ENCODE assay signal across 9 cellular contexts in the genomic region with DNA sequence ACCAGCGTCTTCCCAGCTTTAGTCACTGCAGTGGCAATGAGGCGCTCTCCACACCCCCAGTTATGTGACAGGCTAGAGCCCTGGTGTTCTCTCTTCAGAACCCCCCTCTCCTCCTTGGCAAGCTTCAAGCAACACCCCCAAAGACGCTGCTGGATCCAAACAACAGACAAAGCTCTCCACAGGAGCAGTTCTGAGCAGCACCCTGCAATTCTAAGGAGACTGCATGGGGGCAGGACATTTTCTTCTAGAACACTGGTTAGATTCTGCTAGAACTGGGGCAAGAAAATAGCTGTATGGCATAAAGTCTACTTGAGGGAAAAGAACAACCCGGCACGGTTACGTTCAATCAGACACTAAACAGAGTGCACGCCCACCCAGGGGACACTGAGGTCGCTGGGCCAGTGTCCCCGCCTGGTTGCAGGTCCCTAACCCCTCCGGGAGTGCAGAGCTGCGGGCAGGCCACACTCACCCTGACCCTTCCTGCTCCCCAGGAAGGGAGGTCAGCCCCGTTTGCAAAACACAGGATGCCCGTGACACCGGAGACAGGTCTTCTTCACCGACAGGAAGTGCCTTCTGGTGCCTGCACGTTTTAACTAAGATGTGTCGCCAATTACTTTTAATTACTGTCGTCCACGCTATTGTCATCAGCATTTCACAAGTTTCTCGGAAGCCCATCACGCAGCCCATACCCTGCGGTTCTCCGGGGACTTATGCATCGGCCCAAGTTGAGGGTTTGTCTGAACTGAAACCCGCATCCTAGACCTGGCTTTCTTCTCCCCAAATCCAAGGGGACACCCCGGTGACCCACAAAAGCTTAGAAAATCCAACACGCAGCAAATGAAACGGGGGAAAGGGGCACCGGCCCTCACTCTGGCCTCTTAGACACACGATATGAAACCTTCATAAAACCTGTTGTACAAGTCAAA. TPM values are rescaled to one million over a fixed set of nuclear protein-coding genes. Genes with fewer than 3 reads are reported as not detected.
DNase-seq lines count a peak whose midpoint lies in the region; ATAC-seq and TF ChIP-seq lines count a peak whose summit lies in the region.
"Had no signal": no experiment of that assay in that cellular context is flagged by ENCODE, and none has a peak within 500 bp of the region (broad histone marks: within the 10 kb centered on the region; RNA-seq: fewer than 3 reads in every experiment).

No MANE protein-coding gene starts in this region.

- CTCF ChIA-PET in mammary epithelial cell (lab: Charles Lee; ENCODE audit: low non-redundant PET), result no interaction called here

- no peak for TF ChIP-seq CTCF in cardiac muscle cell (IDR thresholded peaks at IDR 0.05; ENCODE audit: low read depth, low read length)
- TF ChIP-seq CTCF in mammary epithelial cell (conservative IDR thresholded peaks at IDR 0.05 in 1 of 2, IDR thresholded peaks at IDR 0.05 in 1 of 2; ENCODE audit: extremely low read depth in 1 of 2, insufficient read depth in 1 of 2, low read depth in 1 of 2, low read length in 2 of 2), result no peak
- no peak for TF ChIP-seq CTCF in transverse colon (IDR thresholded peaks at IDR 0.05)
- TF ChIP-seq CTCF in brain microvascular endothelial cell (IDR thresholded peaks at IDR 0.05; ENCODE audit: low read depth, low read length, missing control alignments), result no peak

- H3K4me1 ChIP-seq in cardiac muscle cell (ENCODE audit: low read depth) (no peaks in the 10 kb centered on the region), mammary epithelial cell (ENCODE audit: insufficient read depth, low read length) (peaks cover 5% of the 10 kb centered on the region), mononuclear cell (ENCODE audit: insufficient read depth, low read length) (peaks cover 20% of the 10 kb centered on the region), transverse colon (peaks cover 0 to 13% (median 10%) of the 10 kb centered on the region in 4 donors)
- H3K4me1 ChIP-seq: BE2C had no signal

- no peak for TF ChIP-seq EP300 in transverse colon (IDR thresholded peaks at IDR 0.05; ENCODE audit: low read depth)

- H3K4me2 ChIP-seq in mammary epithelial cell (ENCODE audit: insufficient read depth, low read depth, low read length), result peak overlapping the region; percentile 83

- TF ChIP-seq POLR2A in transverse colon (IDR thresholded peaks at IDR 0.05), result no peak

- no peak overlapping the region for H3K9ac ChIP-seq in mammary epithelial cell (ENCODE audit: insufficient read depth, low read length)

- ATAC-seq in Right ventricle myocardium superior (ENCODE audit: poor library complexity) (no peak), HG02840 (IDR thresholded peaks at IDR 0.05; ENCODE audit: low FRiP score, unreplicated experiment) (no peak)

- peak overlapping the region; percentile 39 for H3K4me3 ChIP-seq in cardiac muscle cell
- peak overlapping the region in 2 of 3 experiments; percentile 26 to 44 for H3K4me3 ChIP-seq in mammary epithelial cell (replicated peaks in 1 of 3; ENCODE audit: insufficient read depth in 1 of 3, low read depth in 2 of 3, low read length in 3 of 3)
- H3K4me3 ChIP-seq in mononuclear cell (ENCODE audit: low read length), result peak overlapping the region; percentile 40
- H3K4me3 ChIP-seq in transverse colon, result peak overlapping the region in 3 of 4 donors; percentile 12 to 40 (median 30)
- H3K4me3 ChIP-seq in brain microvascular endothelial cell (ENCODE audit: low read depth, low read length), result no peak overlapping the region

- H3K79me2 ChIP-seq in mammary epithelial cell (ENCODE audit: insufficient read depth, low read length), result no peaks in the 10 kb centered on the region

- peak overlapping the region; percentile 77 for H2AFZ ChIP-seq in mammary epithelial cell (ENCODE audit: low read depth, low read length)

- H3K36me3 ChIP-seq in cardiac muscle cell (no peaks in the 10 kb centered on the region), mammary epithelial cell (ENCODE audit: insufficient read depth, low read length) (no peaks in the 10 kb centered on the region), transverse colon (no peaks in the 10 kb centered on the region), brain microvascular endothelial cell (replicated peaks) (no peaks in the 10 kb centered on the region)
- H3K36me3 ChIP-seq: BE2C had no signal

- BruUV-seq in mammary epithelial cell (replicated peaks; lab: Mats Ljungman, UMichigan), result no TSS peak

- peaks cover 2% of the 10 kb centered on the region for H3K9me3 ChIP-seq in cardiac muscle cell (ENCODE audit: low read depth)
- no peaks in the 10 kb centered on the region for H3K9me3 ChIP-seq in mammary epithelial cell (replicated peaks; ENCODE audit: insufficient read depth, low read length)
- no peaks in the 10 kb centered on the region for H3K9me3 ChIP-seq in mononuclear cell (ENCODE audit: low read depth, low read length)
- no peaks in the 10 kb centered on the region for H3K9me3 ChIP-seq in transverse colon
- H3K9me3 ChIP-seq: BE2C had no signal

- intact Hi-C loops in Right ventricle myocardium superior (cut with DNase I), result no loop called here
- intact Hi-C loops in mammary epithelial cell (cut with micrococcal nuclease), result no loop called here
- intact Hi-C loops in transverse colon (cut with DNase I; ENCODE audit: low total_unique reads), result no loop called here

- H3K27me3 ChIP-seq in cardiac muscle cell, result peaks cover 69% of the 10 kb centered on the region
- H3K27me3 ChIP-seq in mammary epithelial cell (ENCODE audit: insufficient read depth, low read length), result peaks cover 12% of the 10 kb centered on the region
- H3K27me3 ChIP-seq in mononuclear cell (ENCODE audit: insufficient read depth, low read length), result peaks cover 46% of the 10 kb centered on the region
- H3K27me3 ChIP-seq in transverse colon, result peaks cover 62% of the 10 kb centered on the region
- H3K27me3 ChIP-seq in brain microvascular endothelial cell (replicated peaks), result peaks cover 36% of the 10 kb centered on the region

- no peaks in the 10 kb centered on the region for H4K20me1 ChIP-seq in mammary epithelial cell (ENCODE audit: insufficient read depth, low read length)

- 90% methylated on average over 24 of the region's 30 CpGs for WGBS in mammary epithelial cell (ENCODE audit: low coverage, missing lambda C conversion rate)
- 46 to 58% methylated on average over 11 to 28 of the region's 30 CpGs for WGBS in transverse colon (ENCODE audit: low coverage in 1 of 2), 2 donors

- no peak overlapping the region for H3K27ac ChIP-seq in cardiac muscle cell
- H3K27ac ChIP-seq in mammary epithelial cell (ENCODE audit: insufficient read depth, low read depth, low read length), result no peak overlapping the region
- H3K27ac ChIP-seq in transverse colon, result no peak overlapping the region
- H3K27ac ChIP-seq in brain microvascular endothelial cell, result no peak overlapping the region

- in situ Hi-C loops in mammary epithelial cell (cut with MboI; ENCODE audit: low sequenced_read_pairs in 2 of 2) (no loop called here), transverse colon (cut with MboI; ENCODE audit: low pct_ligation_motif_present in 1 of 4, low pct_unique_long_range_greater_than_20kb in 1 of 4, low sequenced_read_pairs in 3 of 4) (no loop called here), brain microvascular endothelial cell (cut with HindIII; ENCODE audit: low pct_ligation_motif_present, low sequenced_read_pairs) (no loop called here)

- dilution Hi-C loops in mammary epithelial cell (cut with HindIII; ENCODE audit: low sequenced_read_pairs), result no loop called here

- no peak for DNase-seq in cardiac muscle cell (ENCODE audit: low read depth in 1 of 2, low spot score in 1 of 2)
- no peak for DNase-seq in Right ventricle myocardium superior
- no peak for DNase-seq in mammary epithelial cell
- no peak for DNase-seq in transverse colon
- DNase-seq in brain microvascular endothelial cell, result no peak
- DNase-seq in DMS79 (lab: John Stamatoyannopoulos, UW), result no peak
- DNase-seq: BE2C had no signal

RNA-seq across cellular contexts. Expression of gene GJB6, which starts 0.9 kb away (rescaled TPM):
- not detected in 2 replicates for total RNA-seq in cardiac muscle cell
- polyA plus RNA-seq in cardiac muscle cell, result not detected in 2 replicates
- not detected for total RNA-seq in Right ventricle myocardium superior
- 10 to 100 TPM in 1 of 2 donors, 1 to 10 TPM in 1; 2.1 to 27.5 TPM for total RNA-seq in mammary epithelial cell
- polyA plus RNA-seq in mammary epithelial cell, result 1.4 TPM
- not detected for polyA minus RNA-seq in mammary epithelial cell
- 0.94 TPM for total RNA-seq in mononuclear cell
- total RNA-seq in transverse colon, result under 1 TPM in 1 of 4 donors, not detected in 3; 0.68 TPM

RNA-seq across cellular contexts. Expression of gene GJB2, which starts 38.4 kb away (rescaled TPM):
- 2.9 and 5.9 TPM in 2 replicates for total RNA-seq in cardiac muscle cell
- polyA plus RNA-seq in cardiac muscle cell, result 4.7 and 6.6 TPM in 2 replicates
- 0.38 TPM for total RNA-seq in Right ventricle myocardium superior
- 100 to 1,000 TPM in 1 of 2 donors, 10 to 100 TPM in 1; 48.1 to 126 TPM for total RNA-seq in mammary epithelial cell
- polyA plus RNA-seq in mammary epithelial cell, result 144 TPM
- polyA minus RNA-seq in mammary epithelial cell, result 171 TPM
- total RNA-seq in mononuclear cell, result 3.4 TPM
- total RNA-seq in transverse colon, result 10 to 100 TPM in 3 of 4 donors, 1 to 10 TPM in 1; 5.0 to 38.4 (median 25.9) TPM
